ENCODE assay signal across 5 cellular contexts in the genomic region with DNA sequence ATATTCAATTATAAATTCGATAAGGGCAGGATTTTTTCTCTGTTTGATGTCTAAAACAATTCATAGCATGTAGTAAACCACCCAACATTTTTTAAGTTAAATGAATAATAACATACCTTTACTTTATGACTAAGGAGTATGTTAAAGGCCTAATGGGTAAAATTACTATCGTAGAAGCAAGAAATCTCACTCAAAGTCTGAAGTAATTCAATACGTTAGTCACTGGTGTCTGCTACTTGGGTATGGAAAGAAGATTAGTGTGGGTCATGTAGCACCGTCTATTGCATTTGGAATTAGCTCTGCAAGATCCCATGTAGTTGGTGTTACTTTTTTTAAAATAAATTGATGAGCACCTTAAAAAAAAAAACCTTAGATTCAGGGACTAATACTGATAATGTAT.
"Had no signal": no experiment of that assay in that cellular context is flagged by ENCODE, and none has a peak within 500 bp of the region (broad histone marks: within the 10 kb centered on the region; RNA-seq: fewer than 3 reads in every experiment).

No MANE protein-coding gene starts in this region.

- DNase-seq: IMR-90, KBM-7 had no signal

- H3K27ac ChIP-seq: HL-60 had no signal

- H3K4me3 ChIP-seq: K562 had no signal

- ATAC-seq: HepG2, K562 had no signal
